ENCODE assay signal across 8 cellular contexts in the genomic region with DNA sequence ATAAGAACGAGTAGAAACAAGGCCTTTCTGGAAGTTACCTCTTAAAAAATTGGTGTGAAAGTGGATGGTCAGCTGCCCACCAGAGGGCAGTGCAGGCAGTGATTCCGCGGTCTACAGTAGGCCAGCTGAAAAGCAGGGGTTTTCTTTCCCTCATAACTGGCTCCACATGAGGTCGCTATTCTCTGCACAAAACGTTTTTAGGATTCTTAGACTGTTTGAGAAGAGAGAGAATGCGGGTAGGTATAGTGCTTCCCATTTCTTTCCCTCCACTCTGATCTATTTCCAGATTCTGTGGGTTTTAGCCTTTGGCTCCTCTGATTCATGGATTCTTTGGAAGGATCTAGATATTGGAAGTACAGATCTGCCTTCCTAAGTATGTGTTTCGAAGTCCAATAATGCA. TPM values are rescaled to one million over a fixed set of nuclear protein-coding genes. Genes with fewer than 3 reads are reported as not detected.
DNase-seq lines count a peak whose midpoint lies in the region; ATAC-seq, FAIRE-seq and TF ChIP-seq lines count a peak whose summit lies in the region.

No MANE protein-coding gene starts in this region.

- intact Hi-C loops in body of pancreas (cut with DNase I) (loop anchor here (5.0 kb wide), 1 partner anchor 687 kb away; no protein-coding TSS in a partner anchor), spleen (cut with DNase I; ENCODE audit: low total_unique reads) (loop anchor here (2.0 kb wide), 1 partner anchor 334 kb away; no protein-coding TSS in a partner anchor)

- peak; percentile 96 for FAIRE-seq in TTC549 (lab: Jason Lieb, UNC)

- peak; percentile 78 for DNase-seq in AG08395 (ENCODE audit: low spot score)
- peak; percentile 93 for DNase-seq in NCI-H2107 treated with DMSO at 0.1 percent for 48 hours (lab: John Stamatoyannopoulos, UW; ENCODE audit: unreplicated experiment)
- DNase-seq in body of pancreas: peak; percentile 83 to 88 (median 86)
- DNase-seq in iPS DF 19.7 (ENCODE audit: low read depth, low spot score): peak; percentile 54
- peak; percentile 91 for DNase-seq in spleen

- H3K9me3 ChIP-seq in body of pancreas: no peaks in the 10 kb centered on the region
- H3K9me3 ChIP-seq in spleen: peaks cover 0 to 14% (median 0%) of the 10 kb centered on the region in 8 donors

- H3K27me3 ChIP-seq in body of pancreas (no peaks in the 10 kb centered on the region), spleen (replicated peaks in 1 of 7) (no peaks in the 10 kb centered on the region)

- H3K4me1 ChIP-seq in body of pancreas (peaks cover 4% of the 10 kb centered on the region), spleen (peaks cover 5 to 75% (median 53%) of the 10 kb centered on the region in 6 donors)

- TF ChIP-seq CTCF in body of pancreas (IDR thresholded peaks at IDR 0.05) (peak; percentile 87 to 99 (median 98)), spleen (IDR thresholded peaks at IDR 0.05 in 8 of 11, conservative IDR thresholded peaks at IDR 0.05 in 3 of 11) (peak; percentile 89 to 98 (median 95))

- TF ChIP-seq POLR2A in body of pancreas (IDR thresholded peaks at IDR 0.05) (no peak), spleen (IDR thresholded peaks at IDR 0.05) (no peak)

- H3K36me3 ChIP-seq in body of pancreas (replicated peaks in 1 of 2; ENCODE audit: insufficient read depth in 1 of 2, low read depth in 2 of 2) (no peaks in the 10 kb centered on the region), spleen (no peaks in the 10 kb centered on the region)

- H3K27ac ChIP-seq in body of pancreas (no peak overlapping the region), spleen (peak overlapping the region in 2 of 8 donors; percentile 16 to 70)

- 14 to 16% methylated on average over 7 of the region's 7 CpGs for WGBS in body of pancreas, 2 donors
- WGBS in spleen, 5 donors: 15 to 17% (median 16%) methylated on average over 7 of the region's 7 CpGs

- H3K4me3 ChIP-seq in body of pancreas (no peak overlapping the region), spleen (no peak overlapping the region)

- ATAC-seq in GM18867 (IDR thresholded peaks at IDR 0.05; ENCODE audit: unreplicated experiment) (peak; percentile 92), HG03095 (IDR thresholded peaks at IDR 0.05; ENCODE audit: unreplicated experiment) (peak; percentile 93), body of pancreas (peak; percentile 97)

RNA-seq across cellular contexts. Expression of a gene that starts 14.2 kb away (rescaled TPM):
- 10 to 100 TPM in 1 of 2 donors, 1 to 10 TPM in 1; 9.3 to 24.7 TPM for total RNA-seq in body of pancreas
- total RNA-seq in spleen: 10 to 100 TPM; 24.4 to 35.1 (median 28.1) TPM
- polyA plus RNA-seq in spleen: 10 to 100 TPM; 10.2 to 12.1 (median 11.3) TPM

RNA-seq across cellular contexts. Expression of a gene that starts 14.3 kb away (rescaled TPM):
- total RNA-seq in body of pancreas (10 to 100 TPM in 1 of 2 donors, 1 to 10 TPM in 1; 9.6 to 20.1 TPM), spleen (10 to 100 TPM in 6 of 7 donors, 1 to 10 TPM in 1; 9.0 to 24.9 (median 13.9) TPM)
- 1 to 10 TPM; 3.8 to 4.1 (median 3.9) TPM for polyA plus RNA-seq in spleen
